29 cellular contexts compared by ENCODE assay signal in genomic region chr9:129667378-129667777, GRCh38. TPM values are rescaled to one million over a fixed set of nuclear protein-coding genes. Genes with fewer than 3 reads are reported as not detected.
DNase-seq lines count a peak whose midpoint lies in the region; ATAC-seq and TF ChIP-seq lines count a peak whose summit lies in the region.
"Had no signal": no experiment of that assay in that cellular context is flagged by ENCODE, and none has a peak within 500 bp of the region (broad histone marks: within the 10 kb centered on the region; RNA-seq: fewer than 3 reads in every experiment).

No MANE protein-coding gene starts in this region.

- POLR2A ChIA-PET in activated CD8-positive, alpha-beta T cell treated with anti-CD3 and anti-CD28 coated beads, Interleukin-2, amount 10 ng/mL, durations not matched to agents 7 days and 5 days (lab: Charles Lee) = interaction anchor here (1.1 kb wide), 1 partner anchor 71 kb away, joined by 5 read pairs; no protein-coding TSS in a partner anchor

- no peaks in the 10 kb centered on the region for H3K9me3 Mint-ChIP-seq in T-helper 2 cell treated with Interferon-gamma antibody and Interleukin-4, amounts not matched to agents 5 μg/mL and 100 μg/mL, for 36 hours
- no peaks in the 10 kb centered on the region for H3K9me3 Mint-ChIP-seq in brain
- H3K9me3 Mint-ChIP-seq in nephron progenitor cell = no peaks in the 10 kb centered on the region
- H3K9me3 Mint-ChIP-seq in activated CD8-positive, alpha-beta T cell treated with anti-CD3 and anti-CD28 coated beads, Interleukin-2, amount 10 ng/mL, durations not matched to agents 7 days and 5 days (ENCODE audit: insufficient read depth) = no peaks in the 10 kb centered on the region
- H3K9me3 Mint-ChIP-seq: activated naive CD8-positive, alpha-beta T cell treated with anti-CD3 and anti-CD28 coated beads for 36 hours; H9; naive thymus-derived CD8-positive, alpha-beta T cell; T-helper 1 cell treated with Interleukin-12 subunit alpha and Interleukin-12 subunit beta and Interleukin-4 antibody, amounts not matched to agents 30 μg/mL and 1 μg/mL, for 36 hours had no signal

- no peak for TF ChIP-seq CTCF in brain (conservative IDR thresholded peaks at IDR 0.05)
- TF ChIP-seq CTCF in nephron progenitor cell (IDR thresholded peaks at IDR 0.05) = no peak

- CTCF ChIA-PET in activated CD8-positive, alpha-beta T cell treated with anti-CD3 and anti-CD28 coated beads, Interleukin-2, amount 10 ng/mL, durations not matched to agents 7 days and 5 days (lab: Charles Lee) = no interaction called here

- no peak for DNase-seq in T-helper 2 cell treated with Interferon-gamma antibody and Interleukin-4, amounts not matched to agents 5 μg/mL and 100 μg/mL, for 36 hours (ENCODE audit: low spot score)
- no peak for DNase-seq in T-helper 2 cell
- DNase-seq in nephron progenitor cell = no peak
- no peak for DNase-seq in activated CD8-positive, alpha-beta T cell treated with anti-CD3 and anti-CD28 coated beads, Interleukin-2, amount 10 ng/mL, durations not matched to agents 7 days and 5 days
- DNase-seq in superior temporal gyrus (ENCODE audit: extremely low spot score) = no peak
- DNase-seq in NCI-H1105 (lab: John Stamatoyannopoulos, UW) = no peak
- DNase-seq: activated effector memory CD4-positive, alpha-beta T cell treated with Interleukin-2 at 50 U/mL for 16 hours; activated naive CD8-positive, alpha-beta T cell treated with anti-CD3 and anti-CD28 coated beads for 36 hours; BE2C; central memory CD4-positive, alpha-beta T cell; DMS53; H9; KG1; kidney; naive thymus-derived CD8-positive, alpha-beta T cell; NCI-H1436; NCI-H774; pancreas; stimulated activated CD4-positive, alpha-beta T cell treated with anti-CD3 and anti-CD28 coated beads, Interleukin-12 subunit alpha, Interleukin-12 subunit beta, amount 100 ng/mL, for 4 hours; stimulated activated CD4-positive, alpha-beta T cell treated with anti-CD3 and anti-CD28 coated beads, Interleukin-4, amount 100 ng/mL, for 1 hour had no signal

- ATAC-seq in activated CD8-positive, alpha-beta T cell treated with anti-CD3 and anti-CD28 coated beads, Interleukin-2, amount 10 ng/mL, durations not matched to agents 7 days and 5 days = no peak
- no peak for ATAC-seq in SK-N-SH treated with all-trans-retinoic acid at 6 μM for 48 hours
- ATAC-seq: naive thymus-derived CD8-positive, alpha-beta T cell; pancreas had no signal

- H3K4me3 Mint-ChIP-seq in T-helper 2 cell treated with Interferon-gamma antibody and Interleukin-4, amounts not matched to agents 5 μg/mL and 100 μg/mL, for 36 hours = no peak overlapping the region
- H3K4me3 Mint-ChIP-seq in brain (peak overlapping the region in 3 of 5 experiments; percentile 1 to 46 (median 43)), nephron progenitor cell (peak overlapping the region; percentile 59)
- no peak overlapping the region for H3K4me3 Mint-ChIP-seq in activated CD8-positive, alpha-beta T cell treated with anti-CD3 and anti-CD28 coated beads, Interleukin-2, amount 10 ng/mL, durations not matched to agents 7 days and 5 days
- H3K4me3 Mint-ChIP-seq: activated naive CD8-positive, alpha-beta T cell treated with anti-CD3 and anti-CD28 coated beads for 36 hours; T-helper 1 cell treated with Interleukin-12 subunit alpha and Interleukin-12 subunit beta and Interleukin-4 antibody, amounts not matched to agents 30 μg/mL and 1 μg/mL, for 36 hours had no signal

- peak overlapping the region; percentile 70 for H3K27ac Mint-ChIP-seq in T-helper 2 cell treated with Interferon-gamma antibody and Interleukin-4, amounts not matched to agents 5 μg/mL and 100 μg/mL, for 36 hours
- H3K27ac Mint-ChIP-seq in brain (no peak overlapping the region), nephron progenitor cell (no peak overlapping the region)
- H3K27ac Mint-ChIP-seq in activated CD8-positive, alpha-beta T cell treated with anti-CD3 and anti-CD28 coated beads, Interleukin-2, amount 10 ng/mL, durations not matched to agents 7 days and 5 days = no peak overlapping the region
- H3K27ac Mint-ChIP-seq: activated naive CD8-positive, alpha-beta T cell treated with anti-CD3 and anti-CD28 coated beads for 36 hours; T-helper 1 cell treated with Interleukin-12 subunit alpha and Interleukin-12 subunit beta and Interleukin-4 antibody, amounts not matched to agents 30 μg/mL and 1 μg/mL, for 36 hours had no signal

- H3K4me1 Mint-ChIP-seq in T-helper 2 cell treated with Interferon-gamma antibody and Interleukin-4, amounts not matched to agents 5 μg/mL and 100 μg/mL, for 36 hours (ENCODE audit: low read depth) = peaks cover 5% of the 10 kb centered on the region
- peaks cover 6% of the 10 kb centered on the region for H3K4me1 Mint-ChIP-seq in brain
- peaks cover 44% of the 10 kb centered on the region for H3K4me1 Mint-ChIP-seq in nephron progenitor cell
- peaks cover 17% of the 10 kb centered on the region for H3K4me1 Mint-ChIP-seq in activated CD8-positive, alpha-beta T cell treated with anti-CD3 and anti-CD28 coated beads, Interleukin-2, amount 10 ng/mL, durations not matched to agents 7 days and 5 days (ENCODE audit: low read depth)
- H3K4me1 Mint-ChIP-seq: activated naive CD8-positive, alpha-beta T cell treated with anti-CD3 and anti-CD28 coated beads for 36 hours had no signal

- peaks cover 21% of the 10 kb centered on the region for H3K27me3 Mint-ChIP-seq in T-helper 2 cell treated with Interferon-gamma antibody and Interleukin-4, amounts not matched to agents 5 μg/mL and 100 μg/mL, for 36 hours (ENCODE audit: low read depth)
- H3K27me3 Mint-ChIP-seq in brain = peaks cover 75% of the 10 kb centered on the region
- H3K27me3 Mint-ChIP-seq in nephron progenitor cell (ENCODE audit: low read depth, poor library complexity) = peaks cover 31% of the 10 kb centered on the region
- H3K27me3 Mint-ChIP-seq in activated CD8-positive, alpha-beta T cell treated with anti-CD3 and anti-CD28 coated beads, Interleukin-2, amount 10 ng/mL, durations not matched to agents 7 days and 5 days (ENCODE audit: low read depth) = peaks cover 13% of the 10 kb centered on the region

- no peaks in the 10 kb centered on the region for H3K36me3 Mint-ChIP-seq in T-helper 2 cell treated with Interferon-gamma antibody and Interleukin-4, amounts not matched to agents 5 μg/mL and 100 μg/mL, for 36 hours (ENCODE audit: low read depth)
- H3K36me3 Mint-ChIP-seq in brain = no peaks in the 10 kb centered on the region
- H3K36me3 Mint-ChIP-seq in nephron progenitor cell (ENCODE audit: low read depth) = peaks cover 6% of the 10 kb centered on the region
- H3K36me3 Mint-ChIP-seq in activated CD8-positive, alpha-beta T cell treated with anti-CD3 and anti-CD28 coated beads, Interleukin-2, amount 10 ng/mL, durations not matched to agents 7 days and 5 days (ENCODE audit: low read depth) = no peaks in the 10 kb centered on the region
- H3K36me3 Mint-ChIP-seq: activated naive CD8-positive, alpha-beta T cell treated with anti-CD3 and anti-CD28 coated beads for 36 hours; naive thymus-derived CD8-positive, alpha-beta T cell had no signal

TF ChIP-seq in SK-N-SH treated with all-trans-retinoic acid at 6 μM for 48 hours, 23 proteins besides CTCF, POLR2A, EP300 and RAD21:
- TF ChIP-seq PPARA (CRISPR knock-in tag; IDR thresholded peaks at IDR 0.05; ENCODE audit: borderline replicate concordance) (no peak), CSDC2 (CRISPR knock-in tag; IDR thresholded peaks at IDR 0.05) (no peak), POU6F1 (CRISPR knock-in tag; IDR thresholded peaks at IDR 0.05; ENCODE audit: borderline replicate concordance, low read depth) (no peak), ZNF70 (CRISPR knock-in tag; IDR thresholded peaks at IDR 0.05) (no peak), ZNF565 (CRISPR knock-in tag; conservative IDR thresholded peaks at IDR 0.05; ENCODE audit: low read depth) (no peak)
TF ChIP-seq in SK-N-SH treated with all-trans-retinoic acid at 6 μM for 48 hours: peak in this region for 0.

RNA-seq across cellular contexts. Expression of gene PRRX2, which starts 1.9 kb away (rescaled TPM):
- 0.51 TPM for polyA plus RNA-seq in brain (ENCODE audit: insufficient read depth, low read depth, low replicate concordance)
- total RNA-seq in activated CD8-positive, alpha-beta T cell treated with anti-CD3 and anti-CD28 coated beads, Interleukin-2, amount 10 ng/mL, durations not matched to agents 7 days and 5 days = under 1 TPM in 1 of 2 experiments, not detected in 1; 0.21 TPM
- total RNA-seq: astrocyte; HT-29; naive thymus-derived CD8-positive, alpha-beta T cell had no signal
- polyA plus RNA-seq: naive thymus-derived CD8-positive, alpha-beta T cell had no signal

RNA-seq across cellular contexts. Expression of gene ASB6, which starts 25.4 kb away (rescaled TPM):
- 29.1 TPM for polyA plus RNA-seq in brain (ENCODE audit: insufficient read depth, low read depth, low replicate concordance)
- 10 to 100 TPM; 25.4 to 27.7 TPM for total RNA-seq in activated CD8-positive, alpha-beta T cell treated with anti-CD3 and anti-CD28 coated beads, Interleukin-2, amount 10 ng/mL, durations not matched to agents 7 days and 5 days

RNA-seq across cellular contexts. Expression of gene NTMT1, which starts 41.4 kb away (rescaled TPM):
- 118 TPM for polyA plus RNA-seq in brain (ENCODE audit: insufficient read depth, low read depth, low replicate concordance)
- 10 to 100 TPM; 36.2 to 39.2 TPM for total RNA-seq in activated CD8-positive, alpha-beta T cell treated with anti-CD3 and anti-CD28 coated beads, Interleukin-2, amount 10 ng/mL, durations not matched to agents 7 days and 5 days

RNA-seq across cellular contexts. Expression of gene C9orf50, which starts 46.5 kb away (rescaled TPM):
- 3.5 TPM for polyA plus RNA-seq in brain (ENCODE audit: insufficient read depth, low read depth, low replicate concordance)
- total RNA-seq in activated CD8-positive, alpha-beta T cell treated with anti-CD3 and anti-CD28 coated beads, Interleukin-2, amount 10 ng/mL, durations not matched to agents 7 days and 5 days = not detected
- total RNA-seq: activated naive CD8-positive, alpha-beta T cell treated with anti-CD3 and anti-CD28 coated beads for 36 hours; dermis microvascular lymphatic vessel endothelial cell; H9; HT-29; naive thymus-derived CD8-positive, alpha-beta T cell; pancreas; right atrium auricular region; urinary bladder had no signal
- polyA plus RNA-seq: liver; naive thymus-derived CD8-positive, alpha-beta T cell; pancreas had no signal

Comparison
In these comparisons a context has a peak if more than half of its experiments do, and no peak if none do; other contexts are left out.
1. H3K4me3 Mint-ChIP-seq: peak in brain (3 of 5) and nephron progenitor cell (single experiment); none in T-helper 2 cell treated with Interferon-gamma antibody and Interleukin-4, amounts not matched to agents 5 μg/mL and 100 μg/mL, for 36 hours (single experiment) and activated CD8-positive, alpha-beta T cell treated with anti-CD3 and anti-CD28 coated beads, Interleukin-2, amount 10 ng/mL, durations not matched to agents 7 days and 5 days (single experiment).